Comparison of ENCODE assay signal across 8 cellular contexts in the genomic region with DNA sequence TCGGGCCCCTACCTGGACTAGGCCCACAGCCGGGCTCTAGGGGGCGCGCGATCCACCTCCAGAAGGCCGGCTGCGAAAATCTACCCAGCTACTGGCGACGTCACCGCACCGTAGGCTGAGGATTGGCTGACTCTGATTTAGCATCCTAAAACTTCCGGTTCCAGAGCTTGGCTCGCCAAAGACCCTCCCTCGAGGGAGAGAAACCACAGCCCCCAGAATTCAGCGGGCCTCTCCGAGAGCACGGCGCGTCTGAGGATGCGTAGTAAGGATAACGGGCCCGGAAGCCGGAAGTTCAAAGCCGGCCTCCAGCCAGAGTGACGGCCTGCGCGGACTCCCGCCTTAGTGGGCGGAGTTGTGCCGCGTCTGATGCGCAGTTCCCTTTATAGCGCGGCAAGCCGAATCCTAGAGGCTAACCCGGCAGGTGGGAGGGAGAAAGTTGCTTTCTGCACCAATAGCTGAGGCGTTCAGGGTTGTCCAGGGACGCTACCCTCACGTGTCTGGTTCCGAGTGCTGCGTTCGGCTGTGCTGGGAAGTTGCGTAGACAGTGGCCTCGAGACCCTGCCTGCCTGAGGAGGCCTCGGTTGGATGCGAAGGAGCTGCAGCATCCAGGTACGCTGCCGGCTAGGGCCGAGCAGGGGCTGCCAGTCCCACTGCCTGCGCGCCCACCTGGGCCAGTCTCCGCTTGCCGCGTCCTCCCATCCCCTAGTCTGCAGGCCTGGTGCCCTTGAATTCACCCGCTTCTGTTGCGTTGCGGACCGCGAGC. TPM values are rescaled to one million over a fixed set of nuclear protein-coding genes. Genes with fewer than 3 reads are reported as not detected.
DNase-seq lines count a peak whose midpoint lies in the region; TF ChIP-seq lines count a peak whose summit lies in the region.

A gene (plus strand): TSS at position 544 of the 763 bp plus-strand sequence. CDS start 7,808 bp downstream, outside the sequence.

- H3K4me1 ChIP-seq in ES-I3 (ENCODE audit: insufficient read depth, low read length) (peaks cover 10% of the 10 kb centered on the region; the same call in 1 of the 2 replicates), stomach smooth muscle (ENCODE audit: control insufficient read depth, insufficient read depth, low read length) (peaks cover 44% of the 10 kb centered on the region)

- H3K27me3 ChIP-seq in H7 (ENCODE audit: control insufficient read depth, insufficient read depth, low read length): no peaks in the 10 kb centered on the region
- H3K27me3 ChIP-seq in neural cell (ENCODE audit: insufficient read depth, low read depth, low read length): no peaks in the 10 kb centered on the region
- H3K27me3 ChIP-seq in stomach smooth muscle (ENCODE audit: control insufficient read depth in 1 of 2, insufficient read depth in 2 of 2, low read length in 2 of 2): no peaks in the 10 kb centered on the region

- H3K4me2 ChIP-seq in neural cell (ENCODE audit: low read length): peak within 1 kb of the TSS; percentile 59

- H3K4me3 ChIP-seq in H7 (ENCODE audit: insufficient read depth, low read depth, low read length): peak within 1 kb of the TSS; percentile 99
- H3K4me3 ChIP-seq in neural cell (ENCODE audit: low read length): peak within 1 kb of the TSS; percentile 75
- H3K4me3 ChIP-seq in stomach smooth muscle (ENCODE audit: low read length in 2 of 2): peak within 1 kb of the TSS; percentile 92 to 100

- peak; percentile 59 for TF ChIP-seq RAD21 in neural cell (conservative IDR thresholded peaks at IDR 0.05)

- no peaks in the 10 kb centered on the region for H3F3A ChIP-seq in neural cell (ENCODE audit: insufficient read depth, low read length, poor library complexity, severe bottlenecking)

- H2AFZ ChIP-seq in neural cell (ENCODE audit: low read depth, low read length): peak within 1 kb of the TSS; percentile 96

- H3K27ac ChIP-seq in neural cell (ENCODE audit: low read length): peak within 1 kb of the TSS; percentile 92
- peak within 1 kb of the TSS; percentile 100 for H3K27ac ChIP-seq in stomach smooth muscle (ENCODE audit: low read length)

- TF ChIP-seq CTCF in neural cell (IDR thresholded peaks at IDR 0.05; ENCODE audit: poor library complexity, severe bottlenecking): peak; percentile 100

- TF ChIP-seq EP300 in neural cell (conservative IDR thresholded peaks at IDR 0.05; ENCODE audit: poor library complexity, severe bottlenecking): peak; percentile 49

- H3K79me2 ChIP-seq in neural cell (replicated peaks; ENCODE audit: insufficient read depth, low read length): peaks cover 4% of the 10 kb centered on the region

- H3K36me3 ChIP-seq in ES-I3 (ENCODE audit: insufficient read depth, low read length): no peaks in the 10 kb centered on the region
- no peaks in the 10 kb centered on the region for H3K36me3 ChIP-seq in H7 (replicated peaks; ENCODE audit: control insufficient read depth, insufficient read depth, low read length)
- H3K36me3 ChIP-seq in neural cell (ENCODE audit: insufficient read depth, low read length): no peaks in the 10 kb centered on the region
- peaks cover 3 to 8% of the 10 kb centered on the region in 2 donors for H3K36me3 ChIP-seq in stomach smooth muscle (ENCODE audit: control insufficient read depth in 2 of 2, insufficient read depth in 2 of 2, low read length in 2 of 2)

- H3K9me2 ChIP-seq in neural cell (ENCODE audit: insufficient read depth, low read length): no peaks in the 10 kb centered on the region

- H3K9ac ChIP-seq in ES-I3 (ENCODE audit: low read depth, low read length): peak within 1 kb of the TSS; percentile 73
- peak within 1 kb of the TSS; percentile 85 for H3K9ac ChIP-seq in neural cell (ENCODE audit: low read length)
- peak within 1 kb of the TSS; percentile 94 to 99 for H3K9ac ChIP-seq in stomach smooth muscle (ENCODE audit: low read length in 2 of 2)

- no peaks in the 10 kb centered on the region for H4K20me1 ChIP-seq in neural cell (ENCODE audit: insufficient read depth)

- DNase-seq in H7: peak; percentile 97
- DNase-seq in M059J (ENCODE audit: low read depth): peak; percentile 99
- peak; percentile 98 for DNase-seq in SHP77 treated with DMSO at 0.1 percent for 48 hours (lab: John Stamatoyannopoulos, UW)
- DNase-seq in activated gamma-delta T cell (lab: John Stamatoyannopoulos, UW): peak; percentile 96
- peak; percentile 99 for DNase-seq in fibroblast of the conjunctiva (ENCODE audit: low read depth)

- no peaks in the 10 kb centered on the region for H3K9me3 ChIP-seq in ES-I3 (ENCODE audit: control insufficient read depth, insufficient read depth, low read length)
- no peaks in the 10 kb centered on the region for H3K9me3 ChIP-seq in neural cell (ENCODE audit: low read length)
- H3K9me3 ChIP-seq in stomach smooth muscle (ENCODE audit: control insufficient read depth in 2 of 2, low read length in 2 of 2): no peaks in the 10 kb centered on the region

TF ChIP-seq in neural cell, 6 proteins besides CTCF, POLR2A, EP300 and RAD21:
- TF ChIP-seq MXI1 (conservative IDR thresholded peaks at IDR 0.05; ENCODE audit: poor library complexity, severe bottlenecking) (peak; percentile 94), EZH2 (IDR thresholded peaks at IDR 0.05; ENCODE audit: borderline replicate concordance, insufficient read depth, low read length, poor library complexity, severe bottlenecking) (no peak), POLR2AphosphoS5 (IDR thresholded peaks at IDR 0.05) (peak; percentile 97), SMC3 (conservative IDR thresholded peaks at IDR 0.05; ENCODE audit: poor library complexity) (peak; percentile 75), TAF1 (IDR thresholded peaks at IDR 0.05; ENCODE audit: low read depth) (peak; percentile 86)
- TF ChIP-seq, protein P1, sequence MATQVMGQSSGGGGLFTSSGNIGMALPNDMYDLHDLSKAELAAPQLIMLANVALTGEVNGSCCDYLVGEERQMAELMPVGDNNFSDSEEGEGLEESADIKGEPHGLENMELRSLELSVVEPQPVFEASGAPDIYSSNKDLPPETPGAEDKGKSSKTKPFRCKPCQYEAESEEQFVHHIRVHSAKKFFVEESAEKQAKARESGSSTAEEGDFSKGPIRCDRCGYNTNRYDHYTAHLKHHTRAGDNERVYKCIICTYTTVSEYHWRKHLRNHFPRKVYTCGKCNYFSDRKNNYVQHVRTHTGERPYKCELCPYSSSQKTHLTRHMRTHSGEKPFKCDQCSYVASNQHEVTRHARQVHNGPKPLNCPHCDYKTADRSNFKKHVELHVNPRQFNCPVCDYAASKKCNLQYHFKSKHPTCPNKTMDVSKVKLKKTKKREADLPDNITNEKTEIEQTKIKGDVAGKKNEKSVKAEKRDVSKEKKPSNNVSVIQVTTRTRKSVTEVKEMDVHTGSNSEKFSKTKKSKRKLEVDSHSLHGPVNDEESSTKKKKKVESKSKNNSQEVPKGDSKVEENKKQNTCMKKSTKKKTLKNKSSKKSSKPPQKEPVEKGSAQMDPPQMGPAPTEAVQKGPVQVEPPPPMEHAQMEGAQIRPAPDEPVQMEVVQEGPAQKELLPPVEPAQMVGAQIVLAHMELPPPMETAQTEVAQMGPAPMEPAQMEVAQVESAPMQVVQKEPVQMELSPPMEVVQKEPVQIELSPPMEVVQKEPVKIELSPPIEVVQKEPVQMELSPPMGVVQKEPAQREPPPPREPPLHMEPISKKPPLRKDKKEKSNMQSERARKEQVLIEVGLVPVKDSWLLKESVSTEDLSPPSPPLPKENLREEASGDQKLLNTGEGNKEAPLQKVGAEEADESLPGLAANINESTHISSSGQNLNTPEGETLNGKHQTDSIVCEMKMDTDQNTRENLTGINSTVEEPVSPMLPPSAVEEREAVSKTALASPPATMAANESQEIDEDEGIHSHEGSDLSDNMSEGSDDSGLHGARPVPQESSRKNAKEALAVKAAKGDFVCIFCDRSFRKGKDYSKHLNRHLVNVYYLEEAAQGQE (IDR thresholded peaks at IDR 0.05; ENCODE audit: borderline replicate concordance): peak; percentile 87

RNA-seq across cellular contexts. Expression of the gene that starts here (rescaled TPM):
- total RNA-seq in H7 (2014; rRNA removed; shearing (Covaris generic)): 33.4 and 38.3 TPM in 2 replicates
- 67.6 and 72.0 TPM in 2 replicates for total RNA-seq in M059J (2014; rRNA removed; shearing (Covaris generic))
- 73.4 and 79.3 TPM in 2 replicates for polyA plus RNA-seq in neural cell
- 15.6 and 17.0 TPM in 2 replicates for polyA minus RNA-seq in neural cell

Comparison
In these comparisons a context has a peak if more than half of its experiments do, and no peak if none do; other contexts are left out.
1. Peak in every context shown above with its lines: DNase-seq, H3K4me3 ChIP-seq and H3K27ac ChIP-seq.